ENCODE assay signal across 9 cellular contexts in the genomic region with DNA sequence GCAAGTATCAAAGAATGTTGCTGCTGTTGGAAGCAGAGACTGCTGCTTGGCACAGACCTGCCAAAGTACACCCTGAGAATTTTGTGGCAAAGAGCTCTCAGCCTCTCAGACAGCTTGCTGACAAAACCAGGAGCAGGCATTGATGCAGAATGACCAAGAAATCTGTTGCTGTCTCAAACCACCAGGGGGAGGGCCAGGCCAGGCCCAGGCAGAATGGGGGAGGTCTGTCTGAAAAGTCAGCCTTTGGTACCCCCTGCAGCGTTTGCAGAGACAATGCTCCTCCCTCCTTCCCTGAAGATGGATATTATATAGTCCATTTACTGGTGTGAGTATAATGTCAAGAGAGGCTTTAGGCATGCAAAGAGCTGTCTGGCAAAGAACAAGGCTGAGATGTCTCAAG. TPM values are rescaled to one million over a fixed set of nuclear protein-coding genes. Genes with fewer than 3 reads are reported as not detected.
DNase-seq lines count a peak whose midpoint lies in the region; ATAC-seq lines count a peak whose summit lies in the region.
"Had no signal": no experiment of that assay in that cellular context is flagged by ENCODE, and none has a peak within 500 bp of the region (broad histone marks: within the 10 kb centered on the region; RNA-seq: fewer than 3 reads in every experiment).

No MANE protein-coding gene starts in this region.

- no peaks in the 10 kb centered on the region for H3K27me3 ChIP-seq in H7 (ENCODE audit: control insufficient read depth, insufficient read depth, low read length)
- 0 out of 2 replicates have a peak, but pooled peaks cover 3% of the 10 kb centered on the region for H3K27me3 ChIP-seq in SJCRH30

- no peaks in the 10 kb centered on the region; the same call in 1 of the 2 replicates for H3K4me1 ChIP-seq in SJCRH30

- no peaks in the 10 kb centered on the region; the same call in 1 of the 2 replicates for H3K9me3 ChIP-seq in SJCRH30 (replicated peaks)

- peak; percentile 11 for DNase-seq in DMS 273 treated with DMSO at 0.1 percent for 48 hours (lab: John Stamatoyannopoulos, UW)
- peak; percentile 70 for DNase-seq in H7
- DNase-seq in SJCRH30, result peak; percentile 50 to 70
- peak; percentile 13 for DNase-seq in kidney glomerular epithelial cell (lab: John Stamatoyannopoulos, UW)
- DNase-seq in Right ventricle myocardium inferior (ENCODE audit: missing footprints), result no peak
- DNase-seq: SHP77 treated with DMSO at 0.1 percent for 48 hours had no signal

- H3K27ac ChIP-seq in SJCRH30, result no peak overlapping the region

- H3K36me3 ChIP-seq in H7 (replicated peaks; ENCODE audit: control insufficient read depth, insufficient read depth, low read length), result no peaks in the 10 kb centered on the region
- H3K36me3 ChIP-seq in SJCRH30, result no peaks in the 10 kb centered on the region

- H3K4me3 ChIP-seq in H7 (ENCODE audit: insufficient read depth, low read depth, low read length) (no peak overlapping the region), SJCRH30 (no peak overlapping the region)

- intact Hi-C loops in Right ventricle myocardium inferior (cut with DNase I), result no loop called here

- ATAC-seq in GM21825 (IDR thresholded peaks at IDR 0.05; ENCODE audit: unreplicated experiment) (no peak), HG03097 (IDR thresholded peaks at IDR 0.05; ENCODE audit: low FRiP score, unreplicated experiment) (no peak), Right ventricle myocardium inferior (no peak)
- no peak for ATAC-seq in activated CD4-positive, CD25-positive, alpha-beta regulatory T cell treated with anti-CD3 and anti-CD28 coated beads, Interleukin-2, amount 50 U/mL, for 24 hours

RNA-seq across cellular contexts. Expression of a gene that starts 52.9 kb away (rescaled TPM):
- 0.21 TPM in 1 of 2 replicates, not detected in the other for total RNA-seq in H7 (2014; rRNA removed; shearing (Covaris generic))
- not detected in 2 replicates for total RNA-seq in SJCRH30 (2014; rRNA removed; shearing (Covaris generic))
- total RNA-seq in Right ventricle myocardium inferior, result not detected
